Comparison of ENCODE assay signal across 7 cellular contexts in genomic region chr17:10629706-10630105, GRCh38.
"Had no signal": no experiment of that assay in that cellular context is flagged by ENCODE, and none has a peak within 500 bp of the region (broad histone marks: within the 10 kb centered on the region; RNA-seq: fewer than 3 reads in every experiment).

No MANE protein-coding gene starts in this region.

- DNase-seq: H9, HCEC 1CT, KG1 had no signal

- H3K27ac ChIP-seq: HL-60 had no signal

- FAIRE-seq: H1, H54 had no signal

- H3K4me3 ChIP-seq: GM23338 had no signal

- H3K4me2 ChIP-seq: GM23338 had no signal

- H2AFZ ChIP-seq: GM23338 had no signal
